Comparison of ENCODE assay signal across 15 cellular contexts in genomic region chr3:101036676-101037075, GRCh38. TPM values are rescaled to one million over a fixed set of nuclear protein-coding genes. Genes with fewer than 3 reads are reported as not detected.
DNase-seq lines count a peak whose midpoint lies in the region; ATAC-seq and TF ChIP-seq lines count a peak whose summit lies in the region.
"Had no signal": no experiment of that assay in that cellular context is flagged by ENCODE, and none has a peak within 500 bp of the region (broad histone marks: within the 10 kb centered on the region; RNA-seq: fewer than 3 reads in every experiment).

No MANE protein-coding gene starts in this region.

- intact Hi-C loops in IMR-90 (cut with micrococcal nuclease), result no loop called here
- intact Hi-C loops in mammary epithelial cell (cut with micrococcal nuclease), result loop anchor here (2.0 kb wide), 1 partner anchor 30 kb away; no protein-coding TSS in a partner anchor

- peak overlapping the region; percentile 74 for H4K5ac ChIP-seq in IMR-90 (ENCODE audit: low read depth, low read length)

- peak overlapping the region; percentile 97 for H4K91ac ChIP-seq in IMR-90 (ENCODE audit: insufficient read depth, low read depth, low read length)

- POLR2A ChIA-PET in IMR-90 (lab: Charles Lee; ENCODE audit: unreplicated experiment), result no interaction called here

- no peaks in the 10 kb centered on the region; the same call in 1 of the 2 replicates for H3K9me1 ChIP-seq in IMR-90 (ENCODE audit: insufficient read depth, low read length)

- H4K20me1 ChIP-seq in IMR-90 (ENCODE audit: insufficient read depth, low read length), result no peaks in the 10 kb centered on the region
- no peaks in the 10 kb centered on the region for H4K20me1 ChIP-seq in mammary epithelial cell (ENCODE audit: insufficient read depth, low read length)

- H3K79me1 ChIP-seq in IMR-90 (ENCODE audit: low read depth in 1 of 2, low read length in 2 of 2), result no peaks in the 10 kb centered on the region

- no peak for TF ChIP-seq RAD21 in IMR-90 (IDR thresholded peaks at IDR 0.05; ENCODE audit: low read length)

- peak overlapping the region; percentile 24; the same call in 1 of the 2 replicates for H3K4me2 ChIP-seq in IMR-90 (ENCODE audit: low read depth, low read length)
- H3K4me2 ChIP-seq in mammary epithelial cell (ENCODE audit: insufficient read depth, low read depth, low read length), result peak overlapping the region; percentile 65

- H3K9ac ChIP-seq in IMR-90 (ENCODE audit: low read depth, low read length) (0 out of 2 replicates have a peak overlapping the region, but pooled peaks have one; percentile 16), mammary epithelial cell (ENCODE audit: insufficient read depth, low read length) (no peak overlapping the region)

- BruUV-seq in IMR-90 (replicated peaks; lab: Mats Ljungman, UMichigan), result no TSS peak
- BruUV-seq in mammary epithelial cell (replicated peaks; lab: Mats Ljungman, UMichigan), result TSS peak; percentile 87

- peak overlapping the region; percentile 100 for H2BK120ac ChIP-seq in IMR-90 (ENCODE audit: low read depth, low read length)

- TF ChIP-seq CTCF in IMR-90 (conservative IDR thresholded peaks at IDR 0.05; ENCODE audit: low read depth, low read length) (no peak), mammary epithelial cell (conservative IDR thresholded peaks at IDR 0.05 in 1 of 2, IDR thresholded peaks at IDR 0.05 in 1 of 2; ENCODE audit: extremely low read depth in 1 of 2, insufficient read depth in 1 of 2, low read depth in 1 of 2, low read length in 2 of 2) (no peak), suprapubic skin (IDR thresholded peaks at IDR 0.05) (no peak)

- TF ChIP-seq EP300 in suprapubic skin (IDR thresholded peaks at IDR 0.05), result no peak

- H3K27ac ChIP-seq in IMR-90 (ENCODE audit: insufficient read depth, low read length), result peak overlapping the region; percentile 96
- H3K27ac ChIP-seq in mammary epithelial cell (ENCODE audit: insufficient read depth, low read depth, low read length), result peak overlapping the region; percentile 78
- peak overlapping the region; percentile 47 for H3K27ac ChIP-seq in suprapubic skin
- H3K27ac ChIP-seq: cardiac muscle cell had no signal

- peak overlapping the region; percentile 95 for H2BK15ac ChIP-seq in IMR-90 (ENCODE audit: low read depth, low read length)

- peak overlapping the region; percentile 99 for H3K4ac ChIP-seq in IMR-90 (ENCODE audit: low read depth, low read length)

- H2BK20ac ChIP-seq in IMR-90 (ENCODE audit: low read depth, low read length), result peak overlapping the region; percentile 100

- H3K56ac ChIP-seq in IMR-90 (ENCODE audit: extremely low read depth, insufficient read depth, low read length), result peak overlapping the region; percentile 94

- peaks cover 9% of the 10 kb centered on the region for H3K4me1 ChIP-seq in IMR-90 (ENCODE audit: control insufficient read depth, insufficient read depth, low read length)
- H3K4me1 ChIP-seq in mammary epithelial cell (ENCODE audit: insufficient read depth, low read length), result peaks cover 27% of the 10 kb centered on the region
- H3K4me1 ChIP-seq in suprapubic skin, result peaks cover 17% of the 10 kb centered on the region

- ATAC-seq in IMR-90 (ENCODE audit: low read depth), result peak; percentile 18; the same call in 1 of the 2 replicates
- ATAC-seq in GM19467 (IDR thresholded peaks at IDR 0.05; ENCODE audit: unreplicated experiment), result no peak
- no peak for ATAC-seq in HG03196 (IDR thresholded peaks at IDR 0.05; ENCODE audit: unreplicated experiment)
- ATAC-seq: activated CD8-positive, alpha-beta T cell treated with anti-CD3 and anti-CD28 coated beads for 36 hours had no signal

- no CpG with 5 or more reads among the region's 3 CpGs for WGBS in IMR-90 (ENCODE audit: extremely low coverage in 2 of 2, insufficient read length in 1 of 2), 2 experiments
- 42% methylated on average over 3 of the region's 3 CpGs for WGBS in mammary epithelial cell (ENCODE audit: low coverage, missing lambda C conversion rate)
- 81% methylated on average over 3 of the region's 3 CpGs for WGBS in suprapubic skin

- H3K4me3 ChIP-seq in IMR-90 (ENCODE audit: insufficient read depth, low read depth, low read length), result no peak overlapping the region
- H3K4me3 ChIP-seq in mammary epithelial cell (replicated peaks in 1 of 3; ENCODE audit: insufficient read depth in 1 of 3, low read depth in 2 of 3, low read length in 3 of 3), result no peak overlapping the region
- H3K4me3 ChIP-seq in suprapubic skin, result no peak overlapping the region
- H3K4me3 ChIP-seq: cardiac muscle cell, skin epidermis had no signal

- peak overlapping the region; percentile 99 for H3K14ac ChIP-seq in IMR-90 (replicated peaks; ENCODE audit: low read depth, low read length)

- H2AFZ ChIP-seq in IMR-90 (replicated peaks; ENCODE audit: low read length, poor library complexity) (peak overlapping the region; percentile 89), mammary epithelial cell (ENCODE audit: low read depth, low read length) (peak overlapping the region; percentile 78)

- H3K23ac ChIP-seq in IMR-90 (ENCODE audit: low read depth, low read length), result peak overlapping the region; percentile 99

- H2BK5ac ChIP-seq in IMR-90 (ENCODE audit: low read depth, low read length, poor library complexity, severe bottlenecking), result peak overlapping the region; percentile 99

- peak overlapping the region; percentile 77 for H2AK9ac ChIP-seq in IMR-90 (replicated peaks; ENCODE audit: low read depth, low read length, poor library complexity)

- peak overlapping the region; percentile 84 to 99 for H4K8ac ChIP-seq in IMR-90 (ENCODE audit: low read depth in 2 of 2, low read length in 2 of 2)

- H3K9me3 ChIP-seq in IMR-90 (ENCODE audit: control insufficient read depth, insufficient read depth, low read length) (peaks cover 3% of the 10 kb centered on the region; the same call in 1 of the 2 replicates), mammary epithelial cell (replicated peaks; ENCODE audit: insufficient read depth, low read length) (no peaks in the 10 kb centered on the region), suprapubic skin (no peaks in the 10 kb centered on the region)

- H3K27me3 ChIP-seq in IMR-90 (ENCODE audit: control insufficient read depth, insufficient read depth, low read length) (no peaks in the 10 kb centered on the region), mammary epithelial cell (ENCODE audit: insufficient read depth, low read length) (no peaks in the 10 kb centered on the region), suprapubic skin (no peaks in the 10 kb centered on the region)
- H3K27me3 ChIP-seq: cardiac muscle cell had no signal

- peak overlapping the region; percentile 99 for H2AK5ac ChIP-seq in IMR-90 (ENCODE audit: low read depth, low read length)

- in situ Hi-C loops in IMR-90 (cut with MboI; ENCODE audit: low sequenced_read_pairs) (no loop called here), mammary epithelial cell (cut with MboI; ENCODE audit: low sequenced_read_pairs in 2 of 2) (no loop called here)

- CTCF ChIA-PET in IMR-90 (lab: Yijun Ruan, JAX), result interaction anchor here (2.1 kb wide), 1 partner anchor 29 kb away, joined by 5 read pairs; no protein-coding TSS in a partner anchor
- CTCF ChIA-PET in mammary epithelial cell (lab: Charles Lee; ENCODE audit: low non-redundant PET), result no interaction called here

- H3K36me3 ChIP-seq in IMR-90 (ENCODE audit: control insufficient read depth, insufficient read depth, low read length), result no peaks in the 10 kb centered on the region
- no peaks in the 10 kb centered on the region for H3K36me3 ChIP-seq in mammary epithelial cell (ENCODE audit: insufficient read depth, low read length)
- no peaks in the 10 kb centered on the region for H3K36me3 ChIP-seq in suprapubic skin
- H3K36me3 ChIP-seq: cardiac muscle cell had no signal

- DNase-seq in IMR-90, result peak; percentile 26
- peak; percentile 11 for DNase-seq in mammary epithelial cell
- DNase-seq in kidney tubule cell (ENCODE audit: low spot score), result peak; percentile 87
- no peak for DNase-seq in suprapubic skin (ENCODE audit: low spot score in 2 of 2)
- DNase-seq in NCI-H524 treated with DMSO at 0.1 percent for 48 hours (lab: John Stamatoyannopoulos, UW), result no peak
- DNase-seq in SKM-1 (lab: John Stamatoyannopoulos, UW; ENCODE audit: unreplicated experiment), result no peak
- DNase-seq: activated CD8-positive, alpha-beta T cell treated with anti-CD3 and anti-CD28 coated beads for 36 hours; activated T-cell treated with anti-CD3 and anti-CD28 coated beads, Interleukin-2, amount 50 U/mL, for 48 hours; effector CD4-positive, alpha-beta T cell; nucleus accumbens had no signal

- TF ChIP-seq POLR2A in IMR-90 (IDR thresholded peaks at IDR 0.05; ENCODE audit: low read depth, low read length) (no peak), suprapubic skin (IDR thresholded peaks at IDR 0.05) (no peak)

- dilution Hi-C loops in IMR-90 (cut with HindIII; ENCODE audit: low sequenced_read_pairs, unreplicated experiment) (no loop called here), mammary epithelial cell (cut with HindIII; ENCODE audit: low sequenced_read_pairs) (no loop called here)

- H3K79me2 ChIP-seq in mammary epithelial cell (ENCODE audit: insufficient read depth, low read length), result no peaks in the 10 kb centered on the region

- H3K18ac ChIP-seq in IMR-90 (ENCODE audit: low read depth, low read length), result peak overlapping the region; percentile 90

TF ChIP-seq in IMR-90, 13 proteins besides CTCF, POLR2A, EP300 and RAD21 (continues in another document):
- no peak for TF ChIP-seq RCOR1 (IDR thresholded peaks at IDR 0.05; ENCODE audit: insufficient replicate concordance, low read length)
- TF ChIP-seq SMC3 (IDR thresholded peaks at IDR 0.05; ENCODE audit: low read depth, low read length), result no peak
- no peak for TF ChIP-seq MXI1 (IDR thresholded peaks at IDR 0.05; ENCODE audit: borderline replicate concordance, low read depth, low read length)
- no peak for TF ChIP-seq CEBPB (IDR thresholded peaks at IDR 0.05; ENCODE audit: low read depth, low read length)
- TF ChIP-seq RFX5 (IDR thresholded peaks at IDR 0.05; ENCODE audit: low read depth, low read length), result no peak
- TF ChIP-seq BHLHE40 (IDR thresholded peaks at IDR 0.05; ENCODE audit: low read depth, low read length), result no peak
- TF ChIP-seq USF2 (IDR thresholded peaks at IDR 0.05; ENCODE audit: low read depth, low read length), result no peak
- TF ChIP-seq FOS (IDR thresholded peaks at IDR 0.05; ENCODE audit: low read depth, low read length), result no peak

RNA-seq across cellular contexts. Expression of gene ABI3BP, which starts 43.5 kb away (rescaled TPM):
- total RNA-seq in IMR-90 (2012; rRNA removed) (3.0 and 4.2 TPM in 2 replicates), mammary epithelial cell (1 to 10 TPM in 1 of 2 donors, under 1 TPM in 1; 0.67 to 2.0 TPM), suprapubic skin (10 to 100 TPM; 20.6 to 54.4 (median 38.4) TPM)
- polyA plus RNA-seq in IMR-90 (2012; rRNA removed) (23.6 and 26.7 TPM in 2 replicates), mammary epithelial cell (0.24 TPM)
- polyA plus RNA-seq in IMR-90 (2012; cell fraction: cytosol; rRNA removed), result 6.6 and 9.1 TPM in 2 replicates
- 12.3 and 46.3 TPM in 2 replicates for polyA plus RNA-seq in IMR-90 (2012; cell fraction: nucleus; rRNA removed; ENCODE audit: low replicate concordance)
- polyA minus RNA-seq in mammary epithelial cell, result not detected
- total RNA-seq: activated CD8-positive, alpha-beta T cell treated with anti-CD3 and anti-CD28 coated beads for 36 hours; G401 had no signal

Comparison
In these comparisons a context has a peak if more than half of its experiments do, and no peak if none do; other contexts are left out.
1. DNase-seq: peak in IMR-90 (single experiment), mammary epithelial cell (single experiment) and kidney tubule cell (single experiment); none in suprapubic skin (0 of 2), NCI-H524 treated with DMSO at 0.1 percent for 48 hours (single experiment) and SKM-1 (single experiment).
2. Peak in every context shown above with its lines, with median percentiles within 50 percentile points of each other: H3K27ac ChIP-seq.